In genomic region chr2:101895819-101896322, GRCh38 we compare ENCODE assay signal across 23 cellular contexts.
A peak's percentile ranks its signal among the peaks of the same experiment; 100 is the strongest.
DNase-seq lines count a peak whose midpoint lies in the region; ATAC-seq, FAIRE-seq and TF ChIP-seq lines count a peak whose summit lies in the region.
"Had no signal": no experiment of that assay in that cellular context is flagged by ENCODE, and none has a peak within 500 bp of the region (broad histone marks: within the 10 kb centered on the region; RNA-seq: fewer than 3 reads in every experiment).

No MANE protein-coding gene starts in this region.

- no peak for ATAC-seq in GM23338
- no peak for ATAC-seq in GM21526 (IDR thresholded peaks at IDR 0.05; ENCODE audit: low FRiP score, unreplicated experiment)
- ATAC-seq: A549, HCT116, K562, SK-N-SH treated with all-trans-retinoic acid at 6 μM for 48 hours had no signal

- intact Hi-C loops in lower leg skin (cut with DNase I; ENCODE audit: low total_unique reads) = no loop called here

- no peak for TF ChIP-seq POLR2A in lower leg skin (IDR thresholded peaks at IDR 0.05)

- no peaks in the 10 kb centered on the region for H3K9me3 ChIP-seq in adipocyte (ENCODE audit: control insufficient read depth, low read length)
- no peaks in the 10 kb centered on the region for H3K9me3 ChIP-seq in CD8-positive, alpha-beta memory T cell (ENCODE audit: low read length)
- H3K9me3 ChIP-seq: A549 had no signal

- H3K36me3 Mint-ChIP-seq in GM23338 (ENCODE audit: low read depth) = peaks cover 64% of the 10 kb centered on the region
- peaks cover 84% of the 10 kb centered on the region for H3K36me3 Mint-ChIP-seq in nephron progenitor cell (ENCODE audit: low read depth)
- peaks cover 17 to 39% (median 24%) of the 10 kb centered on the region in 3 donors for H3K36me3 Mint-ChIP-seq in CD8-positive, alpha-beta memory T cell

- H3K9me3 Mint-ChIP-seq in GM23338 (peaks cover 6% of the 10 kb centered on the region; the same call in 2 of the 3 replicates), nephron progenitor cell (peaks cover under 1% of the 10 kb centered on the region)
- H3K9me3 Mint-ChIP-seq in CD8-positive, alpha-beta memory T cell = no peaks in the 10 kb centered on the region

- H3K9ac ChIP-seq in adipocyte (ENCODE audit: low read length) = peak overlapping the region; percentile 10

- peaks cover 29% of the 10 kb centered on the region for H3K4me1 ChIP-seq in GM23338 (ENCODE audit: insufficient read depth)
- peaks cover 54% of the 10 kb centered on the region for H3K4me1 ChIP-seq in adipocyte (ENCODE audit: control insufficient read depth, insufficient read depth, low read length)
- H3K4me1 ChIP-seq in CD8-positive, alpha-beta memory T cell (ENCODE audit: insufficient read depth, low read length) = no peaks in the 10 kb centered on the region
- H3K4me1 ChIP-seq: A549 had no signal

- no peak for TF ChIP-seq CTCF in GM23338 (conservative IDR thresholded peaks at IDR 0.05; ENCODE audit: low read depth in 2 of 2)
- TF ChIP-seq CTCF in nephron progenitor cell (IDR thresholded peaks at IDR 0.05) = no peak
- TF ChIP-seq CTCF in lower leg skin (IDR thresholded peaks at IDR 0.05) = no peak

- peaks cover 45% of the 10 kb centered on the region for H3K4me1 Mint-ChIP-seq in GM23338
- no peaks in the 10 kb centered on the region for H3K4me1 Mint-ChIP-seq in nephron progenitor cell
- H3K4me1 Mint-ChIP-seq in CD8-positive, alpha-beta memory T cell = peaks cover 7 to 13% (median 9%) of the 10 kb centered on the region in 3 donors

- WGBS in lower leg skin, 2 donors = 90 to 98% methylated on average over 2 of the region's 2 CpGs

- H3K27me3 Mint-ChIP-seq in GM23338 (ENCODE audit: insufficient read depth, low read depth, poor library complexity) (peaks cover 4% of the 10 kb centered on the region), nephron progenitor cell (ENCODE audit: low read depth, poor library complexity) (peaks cover 2% of the 10 kb centered on the region)
- peaks cover 0 to 1% of the 10 kb centered on the region in 2 donors for H3K27me3 Mint-ChIP-seq in CD8-positive, alpha-beta memory T cell

- FAIRE-seq in frontal cortex (lab: Jason Lieb, UNC) = no peak
- FAIRE-seq: A549, GM18507, K562 had no signal

- H3K79me2 ChIP-seq in GM23338 (replicated peaks; ENCODE audit: insufficient read depth) = no peaks in the 10 kb centered on the region

- peaks cover 12% of the 10 kb centered on the region for H3K9me2 ChIP-seq in GM23338 (ENCODE audit: insufficient read depth)

- H3K27ac Mint-ChIP-seq in GM23338 = 0 out of 2 replicates have a peak overlapping the region, but pooled peaks have one; percentile 1
- peak overlapping the region; percentile 56 for H3K27ac Mint-ChIP-seq in nephron progenitor cell
- no peak overlapping the region for H3K27ac Mint-ChIP-seq in CD8-positive, alpha-beta memory T cell

- H3K36me3 ChIP-seq in GM23338 (ENCODE audit: insufficient read depth) = no peaks in the 10 kb centered on the region
- peaks cover 39% of the 10 kb centered on the region for H3K36me3 ChIP-seq in adipocyte (ENCODE audit: control insufficient read depth, insufficient read depth, low read length, severe bottlenecking)
- peaks cover 9% of the 10 kb centered on the region for H3K36me3 ChIP-seq in CD8-positive, alpha-beta memory T cell (ENCODE audit: insufficient read depth, low read length)

- no peaks in the 10 kb centered on the region for H3K27me3 ChIP-seq in GM23338 (ENCODE audit: insufficient read depth)
- no peaks in the 10 kb centered on the region for H3K27me3 ChIP-seq in adipocyte (replicated peaks; ENCODE audit: control insufficient read depth, insufficient read depth, low read length)
- no peaks in the 10 kb centered on the region for H3K27me3 ChIP-seq in CD8-positive, alpha-beta memory T cell (ENCODE audit: insufficient read depth, low read length, poor library complexity, severe bottlenecking)

- H3K4me3 ChIP-seq in GM23338 = no peak overlapping the region
- H3K4me3 ChIP-seq in adipocyte (ENCODE audit: low read length) = no peak overlapping the region
- no peak overlapping the region for H3K4me3 ChIP-seq in lower leg skin (ENCODE audit: low read depth, poor library complexity, severe bottlenecking)
- H3K4me3 ChIP-seq in CD8-positive, alpha-beta memory T cell (ENCODE audit: low read length) = no peak overlapping the region
- H3K4me3 ChIP-seq: A549, K562 had no signal

- 0 out of 2 replicates have a peak, but pooled peaks cover 10% of the 10 kb centered on the region for H3F3A ChIP-seq in GM23338 (replicated peaks; ENCODE audit: low read depth)

- DNase-seq in GM23338 (ENCODE audit: low spot score) = no peak
- DNase-seq in adipocyte (ENCODE audit: low read depth) = no peak
- DNase-seq in nephron progenitor cell = no peak
- DNase-seq in frontal cortex (ENCODE audit: low spot score in 2 of 2) = no peak
- no peak for DNase-seq in lower leg skin (ENCODE audit: low spot score in 2 of 2)
- DNase-seq in CD8-positive, alpha-beta memory T cell = no peak
- DNase-seq: AML-193, C1 segment of cervical spinal cord, Kasumi-1, MV-4-11, NCI-H1105, NCI-H1436 treated with DMSO at 0.1 percent for 48 hours, NCI-H1930, NCI-H2107, NCI-H446, NCI-H524 treated with DMSO at 0.1 percent for 48 hours, NCI-H774 had no signal

- H3K27ac ChIP-seq in GM23338 (ENCODE audit: low read depth) = no peak overlapping the region
- no peak overlapping the region for H3K27ac ChIP-seq in CD8-positive, alpha-beta memory T cell (ENCODE audit: low read depth, low read length)
- H3K27ac ChIP-seq: A549 had no signal

- POLR2A ChIA-PET in CD8-positive, alpha-beta memory T cell (lab: Charles Lee) = no interaction called here

- H2AFZ ChIP-seq in GM23338 = no peak overlapping the region

- H4K20me1 ChIP-seq in GM23338 (replicated peaks; ENCODE audit: insufficient read depth) = no peaks in the 10 kb centered on the region

- H3K4me3 Mint-ChIP-seq in GM23338 (no peak overlapping the region), nephron progenitor cell (no peak overlapping the region)
- no peak overlapping the region for H3K4me3 Mint-ChIP-seq in CD8-positive, alpha-beta memory T cell

- no peak overlapping the region for H3K4me2 ChIP-seq in GM23338
- H3K4me2 ChIP-seq: A549 had no signal

- CTCF ChIA-PET in CD8-positive, alpha-beta memory T cell (lab: Charles Lee) = interaction anchor here (3.2 kb wide), 1 partner anchor 12 kb away, joined by 12 read pairs; no protein-coding TSS in a partner anchor

TF ChIP-seq in GM23338, 12 proteins besides CTCF, POLR2A, EP300 and RAD21 (continues in another document):
- no peak for TF ChIP-seq JUNB (IDR thresholded peaks at IDR 0.05; ENCODE audit: unreplicated experiment)
- TF ChIP-seq ETS1 (IDR thresholded peaks at IDR 0.05) = no peak
- no peak for TF ChIP-seq STAT1 (IDR thresholded peaks at IDR 0.05; ENCODE audit: unreplicated experiment)
- TF ChIP-seq POLR2AphosphoS5 (IDR thresholded peaks at IDR 0.05; ENCODE audit: low read depth) = no peak

Comparison
In these comparisons a context has a peak if more than half of its experiments do, and no peak if none do; other contexts are left out.
1. H3K27ac Mint-ChIP-seq: peak in GM23338 (single experiment) and nephron progenitor cell (single experiment); none in CD8-positive, alpha-beta memory T cell (0 of 8).